In genomic region chr10:102421645-102422585, GRCh38 we compare ENCODE assay signal across 1 cellular context.
TF ChIP-seq lines count a peak whose summit lies in the region.

No MANE protein-coding gene starts in this region.

TF ChIP-seq in HepG2, 621 proteins besides CTCF, POLR2A, EP300 and RAD21 (continues in another document):
- TF ChIP-seq ZIK1 (CRISPR knock-in tag; IDR thresholded peaks at IDR 0.05; ENCODE audit: borderline replicate concordance, low read depth) (peak; percentile 59; the same call in 1 of the 2 replicates), ZNF646 (CRISPR knock-in tag; IDR thresholded peaks at IDR 0.05) (peak; percentile 10; the same call in 1 of the 2 replicates), ZNF569 (CRISPR knock-in tag; IDR thresholded peaks at IDR 0.05; ENCODE audit: borderline replicate concordance) (peak; percentile 70; the same call in 1 of the 2 replicates), ZNF740 (CRISPR knock-in tag; IDR thresholded peaks at IDR 0.05) (no peak), CBX1 (IDR thresholded peaks at IDR 0.05; ENCODE audit: low read depth) (peak; percentile 3), ZNF337 (CRISPR knock-in tag; IDR thresholded peaks at IDR 0.05; ENCODE audit: borderline replicate concordance, low read depth) (0 out of 2 replicates have a peak, but pooled peaks have one; percentile 7), ZNF597 (CRISPR knock-in tag; IDR thresholded peaks at IDR 0.05) (no peak), SRF (IDR thresholded peaks at IDR 0.05; ENCODE audit: low read depth, low read length) (no peak), ZNF430 (CRISPR knock-in tag; IDR thresholded peaks at IDR 0.05) (0 out of 2 replicates have a peak, but pooled peaks have one; percentile 7), ZNF768 (CRISPR knock-in tag; IDR thresholded peaks at IDR 0.05) (peak; percentile 65; the same call in 1 of the 2 replicates), SMAD9 (CRISPR knock-in tag; IDR thresholded peaks at IDR 0.05) (no peak), CCDC6 (CRISPR knock-in tag; IDR thresholded peaks at IDR 0.05) (peak; percentile 56; the same call in 1 of the 2 replicates), ZNF275 (CRISPR knock-in tag; IDR thresholded peaks at IDR 0.05; ENCODE audit: borderline replicate concordance) (no peak), ARHGAP35 (CRISPR knock-in tag; IDR thresholded peaks at IDR 0.05; ENCODE audit: borderline replicate concordance) (peak; percentile 58; the same call in 1 of the 2 replicates), AKAP8 (CRISPR knock-in tag; IDR thresholded peaks at IDR 0.05) (peak; percentile 83), ZBTB34 (CRISPR knock-in tag; IDR thresholded peaks at IDR 0.05) (0 out of 2 replicates have a peak, but pooled peaks have one; percentile 16), PTBP1 (IDR thresholded peaks at IDR 0.05; ENCODE audit: low read depth, low read length, poor library complexity, severe bottlenecking) (peak; percentile 13), ZNF234 (CRISPR knock-in tag; conservative IDR thresholded peaks at IDR 0.05) (0 out of 2 replicates have a peak, but pooled peaks have one; percentile 49), KLF16 (CRISPR knock-in tag; IDR thresholded peaks at IDR 0.05) (0 out of 4 replicates have a peak, but pooled peaks of 1 of the 2 experiments have one; percentile 21), ZNF17 (CRISPR knock-in tag; IDR thresholded peaks at IDR 0.05) (peak; percentile 63; the same call in 1 of the 2 replicates), ETS1 (CRISPR knock-in tag; IDR thresholded peaks at IDR 0.05) (0 out of 2 replicates have a peak, but pooled peaks have one; percentile 20), BORCS8-MEF2B (CRISPR knock-in tag; IDR thresholded peaks at IDR 0.05) (peak; percentile 7; the same call in 1 of the 2 replicates), THYN1 (CRISPR knock-in tag; IDR thresholded peaks at IDR 0.05; ENCODE audit: borderline replicate concordance, low read depth) (no peak), ZC3H13 (CRISPR knock-in tag; IDR thresholded peaks at IDR 0.05) (peak; percentile 3; the same call in 1 of the 2 replicates), MXI1 (IDR thresholded peaks at IDR 0.05; ENCODE audit: borderline replicate concordance, low read depth, low read length) (0 out of 3 replicates have a peak, but pooled peaks have one; percentile 36), ZNF264 (CRISPR knock-in tag; IDR thresholded peaks at IDR 0.05) (0 out of 2 replicates have a peak, but pooled peaks have one; percentile 3), NFE2L1 (CRISPR knock-in tag; IDR thresholded peaks at IDR 0.05; ENCODE audit: borderline replicate concordance) (0 out of 2 replicates have a peak, but pooled peaks have one; percentile 53), GFI1 (CRISPR knock-in tag; IDR thresholded peaks at IDR 0.05; ENCODE audit: borderline replicate concordance) (0 out of 2 replicates have a peak, but pooled peaks have one; percentile 38), GLMP (CRISPR knock-in tag; IDR thresholded peaks at IDR 0.05; ENCODE audit: borderline replicate concordance) (no peak), SPEN (CRISPR knock-in tag; IDR thresholded peaks at IDR 0.05; ENCODE audit: low read depth) (0 out of 2 replicates have a peak, but pooled peaks have one; percentile 36), UBTF (CRISPR knock-in tag; IDR thresholded peaks at IDR 0.05) (peak; percentile 5; the same call in 1 of the 2 replicates), ZNF501 (CRISPR knock-in tag; IDR thresholded peaks at IDR 0.05) (peak; percentile 12; the same call in 1 of the 2 replicates), CREBL2 (CRISPR knock-in tag; IDR thresholded peaks at IDR 0.05; ENCODE audit: borderline replicate concordance) (no peak; the same call in 1 of the 2 replicates), NFIB (CRISPR knock-in tag; IDR thresholded peaks at IDR 0.05; ENCODE audit: borderline replicate concordance) (peak; percentile 64; the same call in 1 of the 2 replicates), ZBTB2 (CRISPR knock-in tag; IDR thresholded peaks at IDR 0.05; ENCODE audit: low read depth) (peak; percentile 10; the same call in 1 of the 2 replicates), DRAP1 (CRISPR knock-in tag; IDR thresholded peaks at IDR 0.05) (peak; percentile 22; the same call in 1 of the 2 replicates), KDM3A (CRISPR knock-in tag; IDR thresholded peaks at IDR 0.05; ENCODE audit: low read depth) (no peak), NFYB (CRISPR knock-in tag; IDR thresholded peaks at IDR 0.05) (peak; percentile 5; the same call in 1 of the 2 replicates), KLF12 (CRISPR knock-in tag; IDR thresholded peaks at IDR 0.05; ENCODE audit: borderline replicate concordance) (peak; percentile 17; the same call in 1 of the 2 replicates), RBFOX2 (IDR thresholded peaks at IDR 0.05; ENCODE audit: low read depth, low read length) (peak; percentile 76)
